9 cellular contexts compared by ENCODE assay signal in the genomic region with DNA sequence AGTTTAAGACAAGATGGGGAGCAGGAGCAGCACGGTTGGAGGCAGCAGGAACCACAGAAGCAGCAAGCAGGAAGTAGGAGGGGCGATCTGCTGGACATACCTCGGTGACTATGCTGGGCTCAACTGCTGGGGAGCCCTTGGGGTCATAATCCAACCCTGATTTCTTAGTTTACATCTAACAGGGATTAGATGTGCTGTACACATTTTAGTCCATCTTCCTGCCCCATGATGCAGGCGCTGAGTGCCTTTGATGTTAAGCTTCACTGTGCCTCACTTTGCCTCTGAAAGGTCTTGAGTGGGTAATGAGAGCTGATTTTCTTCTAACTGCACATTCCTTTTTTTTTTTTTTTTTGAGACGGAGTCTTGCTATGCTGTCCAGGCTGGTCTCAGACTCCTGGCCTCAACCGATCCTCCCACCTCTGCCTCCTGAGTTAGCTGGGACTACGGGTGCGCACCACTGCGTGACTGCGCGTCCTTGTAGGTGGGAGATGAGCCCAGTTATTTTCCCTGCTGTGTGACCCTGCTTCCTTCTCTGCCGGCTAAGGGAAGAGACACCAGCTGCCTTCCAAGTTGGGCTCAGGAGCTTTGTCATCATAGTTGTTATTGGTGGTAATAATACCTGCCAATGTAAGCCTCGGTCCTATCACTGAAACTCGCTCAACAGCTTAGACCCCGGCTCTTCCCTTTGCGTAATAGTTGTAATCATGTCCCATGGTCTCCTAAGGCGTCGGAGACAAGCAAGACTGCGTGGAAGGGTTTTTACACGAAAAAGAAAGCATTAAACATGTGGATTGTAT. TPM values are rescaled to one million over a fixed set of nuclear protein-coding genes. Genes with fewer than 3 reads are reported as not detected.
DNase-seq lines count a peak whose midpoint lies in the region; ATAC-seq, FAIRE-seq and TF ChIP-seq lines count a peak whose summit lies in the region.
"Had no signal": no experiment of that assay in that cellular context is flagged by ENCODE, and none has a peak within 500 bp of the region (broad histone marks: within the 10 kb centered on the region; RNA-seq: fewer than 3 reads in every experiment).

No MANE protein-coding gene starts in this region.

- H3K4me3 ChIP-seq in OCI-LY7 (ENCODE audit: low read depth, low read length, poor library complexity, severe bottlenecking) (peak overlapping the region; percentile 84), bronchial epithelial cell (ENCODE audit: low read depth, low read length) (peak overlapping the region; percentile 56), aorta (ENCODE audit: low read length in 2 of 2) (no peak overlapping the region)

- POLR2A ChIA-PET in OCI-LY7 (lab: Charles Lee): interaction anchor here (0.6 to 4.1 kb wide), 19 partner anchors 9 to 558 kb away, joined by 3 to 29 read pairs (median 4); a partner anchor contains a TSS

- BruUV-seq in OCI-LY7 (replicated peaks; lab: Mats Ljungman, UMichigan): TSS peak; percentile 64

- H3K27ac Mint-ChIP-seq in mesothelial cell of epicardium: peak overlapping the region; percentile 13

- peaks cover 38% of the 10 kb centered on the region for H3K27me3 Mint-ChIP-seq in mesothelial cell of epicardium (ENCODE audit: low read depth)

- no peaks in the 10 kb centered on the region for H3K36me3 ChIP-seq in OCI-LY7 (ENCODE audit: insufficient read depth, low read length)
- H3K36me3 ChIP-seq in bronchial epithelial cell (ENCODE audit: control insufficient read depth, insufficient read depth, low read length): no peaks in the 10 kb centered on the region
- H3K36me3 ChIP-seq in aorta (ENCODE audit: control insufficient read depth in 1 of 2, insufficient read depth in 2 of 2, low read length in 1 of 2): no peaks in the 10 kb centered on the region

- TF ChIP-seq CTCF in OCI-LY7 (conservative IDR thresholded peaks at IDR 0.05; ENCODE audit: low read length) (no peak), bronchial epithelial cell (IDR thresholded peaks at IDR 0.05; ENCODE audit: insufficient read depth, low read length, severe bottlenecking) (no peak), mesothelial cell of epicardium (IDR thresholded peaks at IDR 0.05; ENCODE audit: unreplicated experiment) (no peak)

- peaks cover 33% of the 10 kb centered on the region for H3K79me2 ChIP-seq in OCI-LY7 (ENCODE audit: insufficient read depth, low read depth, low read length)

- 51 to 54% methylated on average over 20 of the region's 20 CpGs for WGBS in aorta, 2 donors

- H3K4me2 ChIP-seq in OCI-LY7 (ENCODE audit: low read length): peak overlapping the region; percentile 79

- no peaks in the 10 kb centered on the region for H3K27me3 ChIP-seq in bronchial epithelial cell (ENCODE audit: control insufficient read depth, insufficient read depth, low read length)
- H3K27me3 ChIP-seq in aorta (ENCODE audit: control insufficient read depth in 1 of 2, insufficient read depth in 2 of 2, low read length in 1 of 2): no peaks in the 10 kb centered on the region

- H3K9me3 ChIP-seq in OCI-LY7 (ENCODE audit: low read length) (no peaks in the 10 kb centered on the region), aorta (ENCODE audit: control insufficient read depth, low read length) (no peaks in the 10 kb centered on the region)

- peak; percentile 24 to 50 for DNase-seq in stimulated activated CD4-positive, alpha-beta T cell treated with anti-CD3 and anti-CD28 coated beads, Interleukin-2, amount 100 ng/mL, for 24 hours
- DNase-seq in stimulated activated CD4-positive, alpha-beta T cell treated with anti-CD3 and anti-CD28 coated beads, Interleukin-12 subunit alpha, Interleukin-12 subunit beta, amount 100 ng/mL, for 4 hours: no peak
- DNase-seq in OCI-LY7 (ENCODE audit: low spot score) (peak; percentile 78), bronchial epithelial cell (ENCODE audit: low read depth) (peak; percentile 60), mesothelial cell of epicardium (ENCODE audit: low spot score in 2 of 2, unreplicated experiment in 2 of 2) (no peak), aorta (peak in 1 of 2 donors; percentile 55)
- DNase-seq in effector CD8-positive, alpha-beta T cell (lab: John Stamatoyannopoulos, UW): no peak

- peaks cover 15% of the 10 kb centered on the region for H3K4me1 Mint-ChIP-seq in mesothelial cell of epicardium

- H3K9me2 ChIP-seq in OCI-LY7 (ENCODE audit: insufficient read depth, low read length): no peaks in the 10 kb centered on the region

- no peak for FAIRE-seq in bronchial epithelial cell (lab: Jason Lieb, UNC)

- H4K20me1 ChIP-seq in OCI-LY7 (ENCODE audit: insufficient read depth, low read length): no peaks in the 10 kb centered on the region

- no peaks in the 10 kb centered on the region for H3K9me3 Mint-ChIP-seq in mesothelial cell of epicardium

- ATAC-seq in aorta (ENCODE audit: low FRiP score) (peak; percentile 19), HG03460 (IDR thresholded peaks at IDR 0.05; ENCODE audit: unreplicated experiment) (no peak)

- CTCF ChIA-PET in OCI-LY7 (lab: Charles Lee; ENCODE audit: unreplicated experiment): interaction anchor here (0.7 to 1.5 kb wide), 5 partner anchors 15 to 86 kb away, joined by 3 to 5 read pairs (median 3); a partner anchor contains a TSS

- peak overlapping the region; percentile 80 for H3K4me3 Mint-ChIP-seq in mesothelial cell of epicardium

- peak overlapping the region; percentile 64; the same call in 1 of the 2 replicates for H2AFZ ChIP-seq in OCI-LY7 (ENCODE audit: low read length)

- intact Hi-C loops in OCI-LY7 (cut with micrococcal nuclease; ENCODE audit: unreplicated experiment) (loop anchor here (1.0 to 5.0 kb wide), 6 partner anchors 19 to 314 kb away; a partner anchor contains a TSS), aorta (cut with DNase I) (no loop called here)

- peak overlapping the region; percentile 72 for H3K27ac ChIP-seq in OCI-LY7 (ENCODE audit: low read depth, low read length, poor library complexity, severe bottlenecking)
- H3K27ac ChIP-seq in aorta (ENCODE audit: low read depth in 1 of 2, low read length in 2 of 2): no peak overlapping the region

- no peaks in the 10 kb centered on the region for H3K36me3 Mint-ChIP-seq in mesothelial cell of epicardium

- peaks cover 48% of the 10 kb centered on the region for H3K4me1 ChIP-seq in OCI-LY7 (ENCODE audit: insufficient read depth, low read length, poor library complexity, severe bottlenecking)
- H3K4me1 ChIP-seq in aorta (ENCODE audit: control insufficient read depth in 1 of 2, insufficient read depth in 2 of 2, low read length in 2 of 2): no peaks in the 10 kb centered on the region

RNA-seq across cellular contexts. Expression of a gene that starts 1.1 kb away (rescaled TPM):
- total RNA-seq in OCI-LY7 (2014; rRNA removed; shearing (Covaris generic)): 13.0 and 22.9 TPM in 2 replicates
- total RNA-seq in OCI-LY7 (2022): 47.8 and 57.2 TPM in 2 replicates
- total RNA-seq in bronchial epithelial cell: 12.1 and 15.9 TPM in 2 replicates
- 9.5 to 14.7 TPM (median 11.8 TPM) in 3 replicates for total RNA-seq in mesothelial cell of epicardium
- 1 to 10 TPM; 3.8 to 4.8 TPM for total RNA-seq in aorta
- 1 to 10 TPM in 1 of 2 donors, under 1 TPM in 1; 0.84 to 2.4 TPM for polyA plus RNA-seq in aorta

RNA-seq across cellular contexts. Expression of a gene that starts 54.3 kb away (rescaled TPM):
- total RNA-seq in OCI-LY7 (2014; rRNA removed; shearing (Covaris generic)): 0.95 and 1.1 TPM in 2 replicates
- total RNA-seq in OCI-LY7 (2022) (0.99 and 1.0 TPM in 2 replicates), bronchial epithelial cell (0.13 TPM in 1 of 2 replicates, not detected in the other), mesothelial cell of epicardium (0.31 to 0.51 TPM (median 0.38 TPM) in 3 replicates), aorta (under 1 TPM; 0.62 to 0.81 TPM)
- polyA plus RNA-seq in aorta: under 1 TPM in 1 of 2 donors, not detected in 1; 0.25 TPM
- total RNA-seq: glomerular endothelial cell had no signal

Comparison
In these comparisons a context has a peak if more than half of its experiments do, and no peak if none do; other contexts are left out.
1. DNase-seq: peak in stimulated activated CD4-positive, alpha-beta T cell treated with anti-CD3 and anti-CD28 coated beads, Interleukin-2, amount 100 ng/mL, for 24 hours (2 of 2), OCI-LY7 (single experiment) and bronchial epithelial cell (single experiment); none in stimulated activated CD4-positive, alpha-beta T cell treated with anti-CD3 and anti-CD28 coated beads, Interleukin-12 subunit alpha, Interleukin-12 subunit beta, amount 100 ng/mL, for 4 hours (single experiment), mesothelial cell of epicardium (0 of 2) and effector CD8-positive, alpha-beta T cell (single experiment).
2. H3K4me3 ChIP-seq: peak in OCI-LY7 (single experiment) and bronchial epithelial cell (single experiment); none in aorta (0 of 2).